Comparison of ENCODE assay signal across 1 cellular context in genomic region chr20:46689082-46689753, GRCh38.
A peak's percentile ranks its signal among the peaks of the same experiment; 100 is the strongest.
TF ChIP-seq lines count a peak whose summit lies in the region.

TP53RK (minus strand) TSS chr20:46689444; CDS start chr20:46689414, 30 bp downstream.

TF ChIP-seq in K562, 482 proteins besides CTCF, POLR2A, EP300 and RAD21 (continued from another document and continues in another):
- no peak for TF ChIP-seq ESRRB (CRISPR knock-in tag; IDR thresholded peaks at IDR 0.05; ENCODE audit: borderline replicate concordance)
- TF ChIP-seq HNRNPLL (IDR thresholded peaks at IDR 0.05; ENCODE audit: low read depth, low read length, poor library complexity, severe bottlenecking), result peak; percentile 52
- TF ChIP-seq, protein P1, sequence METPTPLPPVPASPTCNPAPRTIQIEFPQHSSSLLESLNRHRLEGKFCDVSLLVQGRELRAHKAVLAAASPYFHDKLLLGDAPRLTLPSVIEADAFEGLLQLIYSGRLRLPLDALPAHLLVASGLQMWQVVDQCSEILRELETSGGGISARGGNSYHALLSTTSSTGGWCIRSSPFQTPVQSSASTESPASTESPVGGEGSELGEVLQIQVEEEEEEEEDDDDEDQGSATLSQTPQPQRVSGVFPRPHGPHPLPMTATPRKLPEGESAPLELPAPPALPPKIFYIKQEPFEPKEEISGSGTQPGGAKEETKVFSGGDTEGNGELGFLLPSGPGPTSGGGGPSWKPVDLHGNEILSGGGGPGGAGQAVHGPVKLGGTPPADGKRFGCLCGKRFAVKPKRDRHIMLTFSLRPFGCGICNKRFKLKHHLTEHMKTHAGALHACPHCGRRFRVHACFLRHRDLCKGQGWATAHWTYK (CRISPR knock-in tag; IDR thresholded peaks at IDR 0.05), result no peak
- TF ChIP-seq RBM17 (IDR thresholded peaks at IDR 0.05; ENCODE audit: borderline replicate concordance, low read depth, low read length), result no peak
- TF ChIP-seq, protein P2, sequence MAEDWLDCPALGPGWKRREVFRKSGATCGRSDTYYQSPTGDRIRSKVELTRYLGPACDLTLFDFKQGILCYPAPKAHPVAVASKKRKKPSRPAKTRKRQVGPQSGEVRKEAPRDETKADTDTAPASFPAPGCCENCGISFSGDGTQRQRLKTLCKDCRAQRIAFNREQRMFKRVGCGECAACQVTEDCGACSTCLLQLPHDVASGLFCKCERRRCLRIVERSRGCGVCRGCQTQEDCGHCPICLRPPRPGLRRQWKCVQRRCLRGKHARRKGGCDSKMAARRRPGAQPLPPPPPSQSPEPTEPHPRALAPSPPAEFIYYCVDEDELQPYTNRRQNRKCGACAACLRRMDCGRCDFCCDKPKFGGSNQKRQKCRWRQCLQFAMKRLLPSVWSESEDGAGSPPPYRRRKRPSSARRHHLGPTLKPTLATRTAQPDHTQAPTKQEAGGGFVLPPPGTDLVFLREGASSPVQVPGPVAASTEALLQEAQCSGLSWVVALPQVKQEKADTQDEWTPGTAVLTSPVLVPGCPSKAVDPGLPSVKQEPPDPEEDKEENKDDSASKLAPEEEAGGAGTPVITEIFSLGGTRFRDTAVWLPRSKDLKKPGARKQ (CRISPR knock-in tag; IDR thresholded peaks at IDR 0.05), result no peak
- no peak; the same call in 1 of the 2 replicates for TF ChIP-seq GTF2F1 (IDR thresholded peaks at IDR 0.05; ENCODE audit: low read depth, low read length)
- TF ChIP-seq SMAD2 (IDR thresholded peaks at IDR 0.05; ENCODE audit: low read depth, low read length), result no peak
- TF ChIP-seq CTBP1 (IDR thresholded peaks at IDR 0.05; ENCODE audit: borderline replicate concordance), result peak; percentile 52
- TF ChIP-seq KDM1A (IDR thresholded peaks at IDR 0.05), result no peak
- TF ChIP-seq SRSF1 (IDR thresholded peaks at IDR 0.05; ENCODE audit: low read depth, low read length), result 0 out of 2 replicates have a peak, but pooled peaks have one; percentile 70
- TF ChIP-seq HDGF (IDR thresholded peaks at IDR 0.05), result no peak
- no peak for TF ChIP-seq GTF3C2 (IDR thresholded peaks at IDR 0.05; ENCODE audit: borderline replicate concordance, extremely low read depth, insufficient read length)
- no peak for TF ChIP-seq ZNF134 (CRISPR knock-in tag; conservative IDR thresholded peaks at IDR 0.05)
- TF ChIP-seq GMEB1 (CRISPR knock-in tag; IDR thresholded peaks at IDR 0.05), result no peak
- no peak for TF ChIP-seq ZNF197 (CRISPR knock-in tag; IDR thresholded peaks at IDR 0.05; ENCODE audit: low read depth)
- TF ChIP-seq PYGO2 (tag; IDR thresholded peaks at IDR 0.05), result no peak
- no peak for TF ChIP-seq CCAR2 (IDR thresholded peaks at IDR 0.05; ENCODE audit: low read depth, low read length)
- TF ChIP-seq, protein P3, sequence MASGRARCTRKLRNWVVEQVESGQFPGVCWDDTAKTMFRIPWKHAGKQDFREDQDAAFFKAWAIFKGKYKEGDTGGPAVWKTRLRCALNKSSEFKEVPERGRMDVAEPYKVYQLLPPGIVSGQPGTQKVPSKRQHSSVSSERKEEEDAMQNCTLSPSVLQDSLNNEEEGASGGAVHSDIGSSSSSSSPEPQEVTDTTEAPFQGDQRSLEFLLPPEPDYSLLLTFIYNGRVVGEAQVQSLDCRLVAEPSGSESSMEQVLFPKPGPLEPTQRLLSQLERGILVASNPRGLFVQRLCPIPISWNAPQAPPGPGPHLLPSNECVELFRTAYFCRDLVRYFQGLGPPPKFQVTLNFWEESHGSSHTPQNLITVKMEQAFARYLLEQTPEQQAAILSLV (tag; IDR thresholded peaks at IDR 0.05), result no peak
- TF ChIP-seq, protein P4, sequence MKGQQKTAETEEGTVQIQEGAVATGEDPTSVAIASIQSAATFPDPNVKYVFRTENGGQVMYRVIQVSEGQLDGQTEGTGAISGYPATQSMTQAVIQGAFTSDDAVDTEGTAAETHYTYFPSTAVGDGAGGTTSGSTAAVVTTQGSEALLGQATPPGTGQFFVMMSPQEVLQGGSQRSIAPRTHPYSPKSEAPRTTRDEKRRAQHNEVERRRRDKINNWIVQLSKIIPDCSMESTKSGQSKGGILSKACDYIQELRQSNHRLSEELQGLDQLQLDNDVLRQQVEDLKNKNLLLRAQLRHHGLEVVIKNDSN (CRISPR knock-in tag; IDR thresholded peaks at IDR 0.05), result no peak
- TF ChIP-seq ARID1B (IDR thresholded peaks at IDR 0.05), result no peak
- no peak for TF ChIP-seq RUNX1 (IDR thresholded peaks at IDR 0.05; ENCODE audit: low read depth)
- TF ChIP-seq RBBP5 (IDR thresholded peaks at IDR 0.05; ENCODE audit: borderline replicate concordance, insufficient read depth, low read length, poor library complexity, severe bottlenecking), result peak; percentile 94
- TF ChIP-seq MTF1 (CRISPR knock-in tag; IDR thresholded peaks at IDR 0.05; ENCODE audit: borderline replicate concordance), result no peak
- no peak for TF ChIP-seq NFYB (IDR thresholded peaks at IDR 0.05; ENCODE audit: extremely low read depth, insufficient read length)
- TF ChIP-seq ADNP (tag; IDR thresholded peaks at IDR 0.05), result no peak
- peak; percentile 87 for TF ChIP-seq GABPB1 (CRISPR knock-in tag; IDR thresholded peaks at IDR 0.05)
- no peak for TF ChIP-seq NR2F6 (CRISPR knock-in tag; IDR thresholded peaks at IDR 0.05)
- TF ChIP-seq WHSC1 (IDR thresholded peaks at IDR 0.05; ENCODE audit: low read length), result no peak
- no peak for TF ChIP-seq MXD1 (CRISPR knock-in tag; IDR thresholded peaks at IDR 0.05; ENCODE audit: borderline replicate concordance, poor library complexity, severe bottlenecking)
- TF ChIP-seq SMARCA5 (IDR thresholded peaks at IDR 0.05), result no peak
- TF ChIP-seq ZNF263 (CRISPR knock-in tag; IDR thresholded peaks at IDR 0.05; ENCODE audit: borderline replicate concordance), result no peak
- TF ChIP-seq CEBPZ (IDR thresholded peaks at IDR 0.05; ENCODE audit: borderline replicate concordance, low read depth, low read length), result no peak
- TF ChIP-seq ZKSCAN3 (CRISPR knock-in tag; IDR thresholded peaks at IDR 0.05), result no peak
- no peak for TF ChIP-seq NR2C2 (CRISPR knock-in tag; IDR thresholded peaks at IDR 0.05)
- no peak for TF ChIP-seq NR2C2 (tag; IDR thresholded peaks at IDR 0.05)
- no peak for TF ChIP-seq ZNF445 (CRISPR knock-in tag; IDR thresholded peaks at IDR 0.05; ENCODE audit: low read depth)
- TF ChIP-seq, protein P5, sequence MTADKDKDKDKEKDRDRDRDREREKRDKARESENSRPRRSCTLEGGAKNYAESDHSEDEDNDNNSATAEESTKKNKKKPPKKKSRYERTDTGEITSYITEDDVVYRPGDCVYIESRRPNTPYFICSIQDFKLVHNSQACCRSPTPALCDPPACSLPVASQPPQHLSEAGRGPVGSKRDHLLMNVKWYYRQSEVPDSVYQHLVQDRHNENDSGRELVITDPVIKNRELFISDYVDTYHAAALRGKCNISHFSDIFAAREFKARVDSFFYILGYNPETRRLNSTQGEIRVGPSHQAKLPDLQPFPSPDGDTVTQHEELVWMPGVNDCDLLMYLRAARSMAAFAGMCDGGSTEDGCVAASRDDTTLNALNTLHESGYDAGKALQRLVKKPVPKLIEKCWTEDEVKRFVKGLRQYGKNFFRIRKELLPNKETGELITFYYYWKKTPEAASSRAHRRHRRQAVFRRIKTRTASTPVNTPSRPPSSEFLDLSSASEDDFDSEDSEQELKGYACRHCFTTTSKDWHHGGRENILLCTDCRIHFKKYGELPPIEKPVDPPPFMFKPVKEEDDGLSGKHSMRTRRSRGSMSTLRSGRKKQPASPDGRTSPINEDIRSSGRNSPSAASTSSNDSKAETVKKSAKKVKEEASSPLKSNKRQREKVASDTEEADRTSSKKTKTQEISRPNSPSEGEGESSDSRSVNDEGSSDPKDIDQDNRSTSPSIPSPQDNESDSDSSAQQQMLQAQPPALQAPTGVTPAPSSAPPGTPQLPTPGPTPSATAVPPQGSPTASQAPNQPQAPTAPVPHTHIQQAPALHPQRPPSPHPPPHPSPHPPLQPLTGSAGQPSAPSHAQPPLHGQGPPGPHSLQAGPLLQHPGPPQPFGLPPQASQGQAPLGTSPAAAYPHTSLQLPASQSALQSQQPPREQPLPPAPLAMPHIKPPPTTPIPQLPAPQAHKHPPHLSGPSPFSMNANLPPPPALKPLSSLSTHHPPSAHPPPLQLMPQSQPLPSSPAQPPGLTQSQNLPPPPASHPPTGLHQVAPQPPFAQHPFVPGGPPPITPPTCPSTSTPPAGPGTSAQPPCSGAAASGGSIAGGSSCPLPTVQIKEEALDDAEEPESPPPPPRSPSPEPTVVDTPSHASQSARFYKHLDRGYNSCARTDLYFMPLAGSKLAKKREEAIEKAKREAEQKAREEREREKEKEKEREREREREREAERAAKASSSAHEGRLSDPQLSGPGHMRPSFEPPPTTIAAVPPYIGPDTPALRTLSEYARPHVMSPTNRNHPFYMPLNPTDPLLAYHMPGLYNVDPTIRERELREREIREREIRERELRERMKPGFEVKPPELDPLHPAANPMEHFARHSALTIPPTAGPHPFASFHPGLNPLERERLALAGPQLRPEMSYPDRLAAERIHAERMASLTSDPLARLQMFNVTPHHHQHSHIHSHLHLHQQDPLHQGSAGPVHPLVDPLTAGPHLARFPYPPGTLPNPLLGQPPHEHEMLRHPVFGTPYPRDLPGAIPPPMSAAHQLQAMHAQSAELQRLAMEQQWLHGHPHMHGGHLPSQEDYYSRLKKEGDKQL (CRISPR knock-in tag; IDR thresholded peaks at IDR 0.05; ENCODE audit: borderline replicate concordance), result 0 out of 2 replicates have a peak, but pooled peaks have one; percentile 80
- no peak for TF ChIP-seq CBX3 (IDR thresholded peaks at IDR 0.05; ENCODE audit: borderline replicate concordance in 1 of 2, low read length in 2 of 2)
